8 cellular contexts compared by ENCODE assay signal in the genomic region with DNA sequence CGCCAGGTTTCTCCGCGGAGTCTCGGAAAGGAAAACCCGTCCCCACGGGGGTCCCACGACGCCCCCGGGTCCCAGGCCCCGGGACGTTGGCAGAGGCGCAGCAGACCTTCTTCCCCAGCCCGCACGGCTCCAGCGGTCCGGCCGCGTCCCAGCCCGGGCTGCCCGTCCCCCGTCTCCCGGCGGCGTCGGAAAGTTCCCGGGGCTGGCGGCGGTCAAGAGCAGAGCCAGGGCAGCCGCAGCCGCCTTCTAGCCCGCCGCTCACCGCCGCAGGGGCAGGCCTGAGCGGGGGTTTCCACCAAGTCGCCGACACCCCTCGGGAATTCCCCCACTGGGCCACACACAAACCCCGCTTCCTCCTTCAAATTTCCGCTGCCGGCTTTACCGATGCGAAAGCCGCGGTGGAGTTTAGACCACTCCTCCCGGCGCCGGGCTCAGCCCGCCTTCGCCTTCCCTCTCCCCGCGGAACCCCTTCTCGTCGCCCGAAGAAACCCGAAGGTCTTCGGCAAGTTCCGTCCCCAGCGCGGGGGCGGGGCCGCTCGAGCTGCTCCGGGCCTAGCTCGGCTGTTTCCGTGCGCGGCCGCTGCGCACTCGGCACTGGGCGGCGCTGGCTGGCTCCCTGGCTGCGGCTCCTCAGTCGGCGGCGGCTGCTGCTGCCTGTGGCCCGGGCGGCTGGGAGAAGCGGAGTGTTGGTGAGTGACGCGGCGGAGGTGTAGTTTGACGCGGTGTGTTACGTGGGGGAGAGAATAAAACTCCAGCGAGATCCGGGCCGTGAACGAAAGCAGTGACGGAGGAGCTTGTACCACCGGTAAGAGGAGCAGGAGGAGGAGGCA. TPM values are rescaled to one million over a fixed set of nuclear protein-coding genes. Genes with fewer than 3 reads are reported as not detected.
DNase-seq lines count a peak whose midpoint lies in the region; ATAC-seq, FAIRE-seq and TF ChIP-seq lines count a peak whose summit lies in the region.

A gene (plus strand): TSS at position 633 of the 830 bp plus-strand sequence. CDS start 25,674 bp downstream, outside the sequence.

- no peaks in the 10 kb centered on the region; a peak in 1 of 5 replicates for H3K27me3 ChIP-seq in HepG2 (ENCODE audit: control insufficient read depth in 1 of 2, insufficient read depth in 2 of 2, low read length in 2 of 2)

- 2% methylated on average over 47 of the region's 92 CpGs for WGBS in HepG2 (ENCODE audit: low lambda C conversion rate)

- in situ Hi-C loops in HepG2 (cut with HindIII; ENCODE audit: extremely low pct_ligation_motif_present, low pct_unique_long_range_greater_than_20kb): loop anchor here (10.0 kb wide), 1 partner anchor 195 kb away; no protein-coding TSS in a partner anchor

- peak within 1 kb of the TSS; percentile 96 for H3K27ac ChIP-seq in HepG2 (ENCODE audit: extremely low read length, insufficient read depth, low read length)

- peaks cover 20% of the 10 kb centered on the region; the same call in 1 of the 2 replicates for H4K20me1 ChIP-seq in HepG2 (ENCODE audit: insufficient read depth, low read length)

- H3K4me2 ChIP-seq in HepG2 (ENCODE audit: low read depth, low read length): peak within 1 kb of the TSS; percentile 97

- intact Hi-C loops in dendritic cell treated with granulocyte-macrophage colony-stimulating factor and Interleukin-4, amounts not matched to agents 40 ng/mL and 50 ng/mL, for 4 days (cut with micrococcal nuclease): loop anchor here (1.0 to 5.0 kb wide), 4 partner anchors 27 to 183 kb away; a partner anchor contains a TSS
- intact Hi-C loops in HepG2 (cut with micrococcal nuclease; ENCODE audit: unreplicated experiment): loop anchor here (1.0 to 10.0 kb wide), 5 partner anchors 43 to 726 kb away; a partner anchor contains a TSS

- peaks cover 44% of the 10 kb centered on the region for H3K4me1 ChIP-seq in HepG2 (ENCODE audit: insufficient read depth, low read length)

- H3K27ac Mint-ChIP-seq in dendritic cell treated with granulocyte-macrophage colony-stimulating factor and Interleukin-4, amounts not matched to agents 40 ng/mL and 50 ng/mL, for 4 days: peak within 1 kb of the TSS; percentile 96

- H3K9ac ChIP-seq in HepG2 (ENCODE audit: insufficient read depth, low read depth, low read length): peak within 1 kb of the TSS; percentile 96

- no peaks in the 10 kb centered on the region for H3K9me3 ChIP-seq in HepG2 (ENCODE audit: low read length)

- peak; percentile 90 to 94 for TF ChIP-seq POLR2A in HepG2 (IDR thresholded peaks at IDR 0.05; ENCODE audit: insufficient read depth in 1 of 2, low read depth in 2 of 2, low read length in 2 of 2)

- BruUV-seq in HepG2 (replicated peaks; lab: Mats Ljungman, UMichigan): TSS peak; percentile 75

- H3K36me3 Mint-ChIP-seq in dendritic cell treated with granulocyte-macrophage colony-stimulating factor and Interleukin-4, amounts not matched to agents 40 ng/mL and 50 ng/mL, for 4 days (ENCODE audit: low read depth): peaks cover 41% of the 10 kb centered on the region

- H3K27me3 Mint-ChIP-seq in dendritic cell treated with granulocyte-macrophage colony-stimulating factor and Interleukin-4, amounts not matched to agents 40 ng/mL and 50 ng/mL, for 4 days: peaks cover 4% of the 10 kb centered on the region

- no peaks in the 10 kb centered on the region for H3K36me3 ChIP-seq in HepG2 (replicated peaks in 1 of 2; ENCODE audit: control insufficient read depth in 1 of 2, insufficient read depth in 2 of 2, low read length in 2 of 2)

- H3K79me2 ChIP-seq in HepG2 (ENCODE audit: insufficient read depth, low read length): peaks cover 43% of the 10 kb centered on the region

- H3K9me3 Mint-ChIP-seq in dendritic cell treated with granulocyte-macrophage colony-stimulating factor and Interleukin-4, amounts not matched to agents 40 ng/mL and 50 ng/mL, for 4 days: no peaks in the 10 kb centered on the region

- peak; percentile 78 for ATAC-seq in GM19372 (IDR thresholded peaks at IDR 0.05; ENCODE audit: low read depth, unreplicated experiment)
- ATAC-seq in HG03558 (IDR thresholded peaks at IDR 0.05; ENCODE audit: extremely low read depth, unreplicated experiment): peak; percentile 71
- peak; percentile 96 for ATAC-seq in HepG2

- FAIRE-seq in HepG2 (lab: Jason Lieb, UNC): peak; percentile 91

- peak; percentile 30 for TF ChIP-seq RAD21 in HepG2 (CRISPR knock-in tag; IDR thresholded peaks at IDR 0.05)

- CTCF ChIA-PET in HepG2 (lab: Yijun Ruan, JAX; ENCODE audit: low intra/inter-chr PET ratio, low total read pairs): no interaction called here

- H2AFZ ChIP-seq in HepG2 (ENCODE audit: low read length): peak within 1 kb of the TSS; percentile 35

- DNase-seq in C1 segment of cervical spinal cord (lab: John Stamatoyannopoulos, UW) (peak; percentile 88 to 99 (median 97)), NCI-H748 treated with DMSO at 0.1 percent for 48 hours (lab: John Stamatoyannopoulos, UW) (peak; percentile 94), HepG2 (ENCODE audit: low spot score) (peak; percentile 94)
- DNase-seq in activated CD4-positive, alpha-beta T cell treated with anti-CD3 and anti-CD28 coated beads, Interleukin-2, amount 50 U/mL, for 24 hours (ENCODE audit: low read depth in 1 of 2, low spot score in 1 of 2): peak; percentile 99 to 100
- peak; percentile 100 for DNase-seq in stimulated activated CD4-positive, alpha-beta T cell treated with anti-CD3 and anti-CD28 coated beads, Interleukin-4, amount 100 ng/mL, for 1 hour

- TF ChIP-seq CTCF in HepG2 (CRISPR knock-in tag; IDR thresholded peaks at IDR 0.05): peak; percentile 73

- peaks cover 47% of the 10 kb centered on the region for H3K4me1 Mint-ChIP-seq in dendritic cell treated with granulocyte-macrophage colony-stimulating factor and Interleukin-4, amounts not matched to agents 40 ng/mL and 50 ng/mL, for 4 days (ENCODE audit: low read depth)

- TF ChIP-seq EP300 in HepG2 (IDR thresholded peaks at IDR 0.05; ENCODE audit: low read depth in 2 of 2, low read length in 2 of 2) (no peak; a peak in 1 of 4 replicates), HepG2 (CRISPR knock-in tag; IDR thresholded peaks at IDR 0.05; ENCODE audit: borderline replicate concordance) (no peak)

- peak within 1 kb of the TSS; percentile 88 for H3K4me3 Mint-ChIP-seq in dendritic cell treated with granulocyte-macrophage colony-stimulating factor and Interleukin-4, amounts not matched to agents 40 ng/mL and 50 ng/mL, for 4 days

- peak within 1 kb of the TSS; percentile 93 to 98 (median 94) for H3K4me3 ChIP-seq in HepG2 (replicated peaks in 1 of 3; ENCODE audit: insufficient read depth in 1 of 3, low read depth in 2 of 3, low read length in 3 of 3)

- POLR2A ChIA-PET in HepG2 (lab: Yijun Ruan, JAX): interaction anchor here (0.7 to 4.2 kb wide), 28 partner anchors 9 to 1443 kb away, joined by 3 to 30 read pairs (median 4); a partner anchor contains a TSS

TF ChIP-seq in HepG2, 621 proteins besides CTCF, POLR2A, EP300 and RAD21 (continues in another document):
- peak; percentile 88 for TF ChIP-seq ZIK1 (CRISPR knock-in tag; IDR thresholded peaks at IDR 0.05; ENCODE audit: borderline replicate concordance, low read depth)
- TF ChIP-seq, protein P1, sequence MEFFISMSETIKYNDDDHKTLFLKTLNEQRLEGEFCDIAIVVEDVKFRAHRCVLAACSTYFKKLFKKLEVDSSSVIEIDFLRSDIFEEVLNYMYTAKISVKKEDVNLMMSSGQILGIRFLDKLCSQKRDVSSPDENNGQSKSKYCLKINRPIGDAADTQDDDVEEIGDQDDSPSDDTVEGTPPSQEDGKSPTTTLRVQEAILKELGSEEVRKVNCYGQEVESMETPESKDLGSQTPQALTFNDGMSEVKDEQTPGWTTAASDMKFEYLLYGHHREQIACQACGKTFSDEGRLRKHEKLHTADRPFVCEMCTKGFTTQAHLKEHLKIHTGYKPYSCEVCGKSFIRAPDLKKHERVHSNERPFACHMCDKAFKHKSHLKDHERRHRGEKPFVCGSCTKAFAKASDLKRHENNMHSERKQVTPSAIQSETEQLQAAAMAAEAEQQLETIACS (CRISPR knock-in tag; IDR thresholded peaks at IDR 0.05): no peak; the same call in 1 of the 2 replicates
- TF ChIP-seq GLI4 (CRISPR knock-in tag; IDR thresholded peaks at IDR 0.05; ENCODE audit: borderline replicate concordance): peak; percentile 30; the same call in 1 of the 2 replicates
- TF ChIP-seq U2AF1 (optimal IDR thresholded peaks at IDR 0.05; ENCODE audit: low read depth, low read length): peak; percentile 20
- 0 out of 2 replicates have a peak, but pooled peaks have one; percentile 57 for TF ChIP-seq SSRP1 (CRISPR knock-in tag; IDR thresholded peaks at IDR 0.05)
- TF ChIP-seq ZFP41 (CRISPR knock-in tag; IDR thresholded peaks at IDR 0.05; ENCODE audit: borderline replicate concordance): no peak

RNA-seq across cellular contexts. Expression of the gene that starts here (rescaled TPM):
- total RNA-seq in HepG2 (2016; rRNA removed; fragmentation: Illumina TruSeq; extraction: Trizol): 51.9 and 79.5 TPM in 2 replicates
- 30.8 and 35.3 TPM in 2 replicates for total RNA-seq in HepG2 (2016; cell fraction: cytosol; rRNA removed; fragmentation: Illumina TruSeq; extraction: Trizol; ENCODE audit: low read depth)
- 53.4 and 76.4 TPM in 2 replicates for total RNA-seq in HepG2 (2016; cell fraction: insoluble cytoplasmic fraction; rRNA removed; fragmentation: Illumina TruSeq; extraction: Trizol)
- 35.2 and 40.3 TPM in 2 replicates for total RNA-seq in HepG2 (2016; cell fraction: membrane; rRNA removed; fragmentation: Illumina TruSeq; extraction: Trizol)
- 48.0 and 50.4 TPM in 2 replicates for total RNA-seq in HepG2 (2016; cell fraction: nucleus; rRNA removed; fragmentation: Illumina TruSeq; extraction: Trizol)
- 49.3 and 51.8 TPM in 2 replicates for polyA plus RNA-seq in HepG2 (2011; rRNA removed)
- 29.0 and 29.6 TPM in 2 replicates for polyA plus RNA-seq in HepG2 (2011; cell fraction: cytosol; rRNA removed)
- polyA plus RNA-seq in HepG2 (2011; cell fraction: nucleus; rRNA removed): 38.1 and 40.9 TPM in 2 replicates
- polyA plus RNA-seq in HepG2 (2012): 24.6 and 28.3 TPM in 2 replicates
- polyA plus RNA-seq in HepG2 (2016; cell fraction: cytosol; fragmentation: Illumina TruSeq; extraction: Trizol; ENCODE audit: low read depth): 7.6 and 8.2 TPM in 2 replicates
- polyA plus RNA-seq in HepG2 (2016; cell fraction: insoluble cytoplasmic fraction; fragmentation: Illumina TruSeq; extraction: Trizol; ENCODE audit: low read depth): 40.9 and 45.2 TPM in 2 replicates
- polyA plus RNA-seq in HepG2 (2016; cell fraction: membrane; fragmentation: Illumina TruSeq; extraction: Trizol; ENCODE audit: low read depth): 14.6 and 15.8 TPM in 2 replicates
- polyA plus RNA-seq in HepG2 (2016; cell fraction: nucleus; fragmentation: Illumina TruSeq; extraction: Trizol; ENCODE audit: insufficient read depth, low read depth): 24.2 and 42.3 TPM in 2 replicates
- 92.6 and 106 TPM in 2 replicates for polyA minus RNA-seq in HepG2 (2011; rRNA and poly(A)+ RNA removed; ENCODE audit: low replicate concordance)
- 36.9 and 38.6 TPM in 2 replicates for polyA minus RNA-seq in HepG2 (2011; cell fraction: cytosol; rRNA and poly(A)+ RNA removed)
- polyA minus RNA-seq in HepG2 (2011; cell fraction: nucleus; rRNA and poly(A)+ RNA removed): 76.7 and 91.5 TPM in 2 replicates

Comparison
In these comparisons a context has a peak if more than half of its experiments do, and no peak if none do; other contexts are left out.
1. Peak in every context shown above with its lines: DNase-seq, ATAC-seq, H3K4me3 ChIP-seq and H3K27ac ChIP-seq.